Comparison of ENCODE assay signal across 1 cellular context in genomic region chr12:128288896-128289295, GRCh38.
TF ChIP-seq lines count a peak whose summit lies in the region.

No MANE protein-coding gene starts in this region.

TF ChIP-seq in GM12878, 131 proteins besides CTCF, POLR2A, EP300 and RAD21:
- TF ChIP-seq BCL3 (IDR thresholded peaks at IDR 0.05; ENCODE audit: borderline replicate concordance, insufficient read depth, low read depth, low read length, poor library complexity, severe bottlenecking) (peak; percentile 71), SUZ12 (IDR thresholded peaks at IDR 0.05; ENCODE audit: unreplicated experiment) (no peak), EZH2 (IDR thresholded peaks at IDR 0.05; ENCODE audit: borderline replicate concordance, control insufficient read depth, low read depth, low read length) (no peak)
- TF ChIP-seq, protein P1, sequence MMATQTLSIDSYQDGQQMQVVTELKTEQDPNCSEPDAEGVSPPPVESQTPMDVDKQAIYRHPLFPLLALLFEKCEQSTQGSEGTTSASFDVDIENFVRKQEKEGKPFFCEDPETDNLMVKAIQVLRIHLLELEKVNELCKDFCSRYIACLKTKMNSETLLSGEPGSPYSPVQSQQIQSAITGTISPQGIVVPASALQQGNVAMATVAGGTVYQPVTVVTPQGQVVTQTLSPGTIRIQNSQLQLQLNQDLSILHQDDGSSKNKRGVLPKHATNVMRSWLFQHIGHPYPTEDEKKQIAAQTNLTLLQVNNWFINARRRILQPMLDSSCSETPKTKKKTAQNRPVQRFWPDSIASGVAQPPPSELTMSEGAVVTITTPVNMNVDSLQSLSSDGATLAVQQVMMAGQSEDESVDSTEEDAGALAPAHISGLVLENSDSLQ (IDR thresholded peaks at IDR 0.05): no peak
